ENCODE assay signal across 9 cellular contexts in genomic region chr9:35746583-35746982, GRCh38. TPM values are rescaled to one million over a fixed set of nuclear protein-coding genes. Genes with fewer than 3 reads are reported as not detected.
DNase-seq lines count a peak whose midpoint lies in the region; ATAC-seq, FAIRE-seq and TF ChIP-seq lines count a peak whose summit lies in the region.
"Had no signal": no experiment of that assay in that cellular context is flagged by ENCODE, and none has a peak within 500 bp of the region (broad histone marks: within the 10 kb centered on the region; RNA-seq: fewer than 3 reads in every experiment).

No MANE protein-coding gene starts in this region.

- H3K27ac ChIP-seq in heart left ventricle (peak overlapping the region in 6 of 12 donors; percentile 1 to 98 (median 92)), lung (ENCODE audit: low read depth in 1 of 2, low read length in 1 of 2) (no peak overlapping the region), urinary bladder (ENCODE audit: low read depth) (no peak overlapping the region)

- H3K36me3 ChIP-seq in heart left ventricle, result peaks cover 0 to 59% (median 49%) of the 10 kb centered on the region in 9 donors
- peaks cover 14 to 26% of the 10 kb centered on the region in 2 donors for H3K36me3 ChIP-seq in lung (ENCODE audit: control insufficient read depth in 2 of 2, insufficient read depth in 2 of 2, low read length in 2 of 2)
- no peaks in the 10 kb centered on the region for H3K36me3 ChIP-seq in urinary bladder (ENCODE audit: insufficient read depth)

- 25 to 32% (median 32%) methylated on average over 3 of the region's 3 CpGs for WGBS in heart left ventricle, 4 donors
- WGBS in lung, 2 donors, result 44 to 62% methylated on average over 3 of the region's 3 CpGs
- WGBS in urinary bladder, result 38% methylated on average over 3 of the region's 3 CpGs

- no peaks in the 10 kb centered on the region for H3K27me3 ChIP-seq in heart left ventricle
- H3K27me3 ChIP-seq in lung (ENCODE audit: control insufficient read depth, insufficient read depth), result no peaks in the 10 kb centered on the region

- DNase-seq in heart left ventricle, result no peak
- no peak for DNase-seq in Right ventricle myocardium superior
- DNase-seq in astrocyte of the hippocampus (ENCODE audit: low read depth, low spot score), result peak; percentile 26
- no peak for DNase-seq in lung (ENCODE audit: low spot score)
- DNase-seq in 8988T, result no peak
- DNase-seq in frontal cortex (ENCODE audit: low spot score in 2 of 2), result no peak
- no peak for DNase-seq in NCI-H1436 (lab: John Stamatoyannopoulos, UW)
- DNase-seq: amniotic stem cell had no signal

- H3K9me3 ChIP-seq in heart left ventricle, result no peaks in the 10 kb centered on the region
- H3K9me3 ChIP-seq in lung (ENCODE audit: control insufficient read depth in 2 of 2, insufficient read depth in 1 of 2, low read length in 1 of 2), result no peaks in the 10 kb centered on the region

- H3K4me1 ChIP-seq in heart left ventricle (peaks cover 2 to 66% (median 52%) of the 10 kb centered on the region in 12 donors), lung (ENCODE audit: control insufficient read depth in 2 of 2, insufficient read depth in 2 of 2, low read length in 2 of 2) (peaks cover 2 to 5% of the 10 kb centered on the region in 2 donors), urinary bladder (ENCODE audit: insufficient read depth) (peaks cover 5% of the 10 kb centered on the region)

- TF ChIP-seq CTCF in heart left ventricle (IDR thresholded peaks at IDR 0.05), result no peak
- no peak for TF ChIP-seq CTCF in lung (IDR thresholded peaks at IDR 0.05; ENCODE audit: control extremely low read depth, extremely low read depth)

- FAIRE-seq in frontal cortex (lab: Jason Lieb, UNC), result no peak

- intact Hi-C loops in heart left ventricle (cut with DNase I), result loop anchor here in 4 of 10 donors (2.0 to 5.0 kb wide), 3 partner anchors 14 to 89 kb away; partner anchors contain the start of genes CCDC107 (in 2 of the 4), RMRP (in 2 of the 4), CREB3 (in 1 of the 4) and TLN1 (in 1 of the 4)
- intact Hi-C loops in Right ventricle myocardium superior (cut with DNase I), result no loop called here

- TF ChIP-seq POLR2A in heart left ventricle (IDR thresholded peaks at IDR 0.05), result no peak

- H3K4me3 ChIP-seq in heart left ventricle (peak overlapping the region; percentile 71 to 99 (median 88)), lung (peak overlapping the region; percentile 8), urinary bladder (ENCODE audit: low read depth, low read length) (peak overlapping the region; percentile 76)

- ATAC-seq in heart left ventricle (no peak), Right ventricle myocardium superior (ENCODE audit: poor library complexity) (no peak), lung (ENCODE audit: insufficient read depth, low FRiP score) (no peak)

RNA-seq across cellular contexts. Expression of gene GBA2, which starts 2.4 kb away (rescaled TPM):
- total RNA-seq in heart left ventricle, result 10 to 100 TPM; 52.1 to 93.8 (median 65.5) TPM
- 10 to 100 TPM; 54.1 to 96.2 TPM for polyA plus RNA-seq in heart left ventricle
- 74.6 TPM for total RNA-seq in Right ventricle myocardium superior
- 10 to 100 TPM; 42.4 to 78.7 TPM for total RNA-seq in lung
- polyA plus RNA-seq in lung, result 10 to 100 TPM; 44.2 to 48.2 TPM
- 36.0 TPM for total RNA-seq in urinary bladder
- 51.4 TPM for polyA plus RNA-seq in urinary bladder
- 48.9 TPM for total RNA-seq in frontal cortex

RNA-seq across cellular contexts. Expression of gene RGP1, which starts 2.5 kb away (rescaled TPM):
- total RNA-seq in heart left ventricle (10 to 100 TPM; 25.4 to 38.8 (median 32.7) TPM), Right ventricle myocardium superior (28.5 TPM), lung (10 to 100 TPM; 13.0 to 33.2 TPM), urinary bladder (12.1 TPM), frontal cortex (10.2 TPM)
- polyA plus RNA-seq in heart left ventricle (10 to 100 TPM; 14.7 to 29.8 TPM), lung (10 to 100 TPM; 11.7 to 12.9 TPM), urinary bladder (16.7 TPM)

RNA-seq across cellular contexts. Expression of gene MSMP, which starts 7.5 kb away (rescaled TPM):
- not detected for total RNA-seq in heart left ventricle
- under 1 TPM in 1 of 2 donors, not detected in 1; 0.26 TPM for polyA plus RNA-seq in heart left ventricle
- total RNA-seq in Right ventricle myocardium superior, result not detected
- 1 to 10 TPM in 1 of 2 donors, not detected in 1; 1.6 TPM for total RNA-seq in lung
- polyA plus RNA-seq in lung, result 1 to 10 TPM in 1 of 2 donors, under 1 TPM in 1; 0.62 to 1.2 TPM
- 0.53 TPM for total RNA-seq in urinary bladder
- 0.42 TPM for polyA plus RNA-seq in urinary bladder
- 0.41 TPM for total RNA-seq in frontal cortex

RNA-seq across cellular contexts. Expression of gene CREB3, which starts 14.1 kb away (rescaled TPM):
- total RNA-seq in heart left ventricle (10 to 100 TPM; 16.1 to 38.0 (median 25.5) TPM), Right ventricle myocardium superior (20.3 TPM), lung (10 to 100 TPM; 25.1 to 43.3 TPM), urinary bladder (28.2 TPM), frontal cortex (30.6 TPM)
- polyA plus RNA-seq in heart left ventricle (10 to 100 TPM; 26.7 to 49.4 TPM), lung (10 to 100 TPM; 38.7 to 39.0 TPM), urinary bladder (50.0 TPM)

RNA-seq across cellular contexts. Expression of gene TLN1, which starts 14.6 kb away (rescaled TPM):
- 100 to 1,000 TPM; 193 to 373 (median 261) TPM for total RNA-seq in heart left ventricle
- 100 to 1,000 TPM; 152 to 241 TPM for polyA plus RNA-seq in heart left ventricle
- total RNA-seq in Right ventricle myocardium superior, result 252 TPM
- 100 to 1,000 TPM; 206 to 501 TPM for total RNA-seq in lung
- 100 to 1,000 TPM in 1 of 2 donors, 10 to 100 TPM in 1; 71.5 to 319 TPM for polyA plus RNA-seq in lung
- 154 TPM for total RNA-seq in urinary bladder
- polyA plus RNA-seq in urinary bladder, result 533 TPM
- total RNA-seq in frontal cortex, result 16.3 TPM

Comparison
In these comparisons a context has a peak if more than half of its experiments do, and no peak if none do; other contexts are left out.
1. H3K4me3 ChIP-seq: peak in every context shown above with its lines; median percentile 88 in heart left ventricle; 76 in urinary bladder; 8 in lung.